8 cellular contexts compared by ENCODE assay signal in genomic region chr10:93352638-93353383, GRCh38.
DNase-seq lines count a peak whose midpoint lies in the region; ATAC-seq and TF ChIP-seq lines count a peak whose summit lies in the region.

No MANE protein-coding gene starts in this region.

- ATAC-seq in GM23338 (peak; percentile 62), GM21717 (IDR thresholded peaks at IDR 0.05; ENCODE audit: unreplicated experiment) (no peak)
- no peak for ATAC-seq in activated T-cell treated with anti-CD3 and anti-CD28 coated beads, Interleukin-2, amount 50 U/mL, for 72 hours (replicated peaks in 1 of 2)

- no peak overlapping the region for H3K4me2 ChIP-seq in GM23338

- H3K27ac ChIP-seq in GM23338 (ENCODE audit: low read depth): no peak overlapping the region
- no peak overlapping the region for H3K27ac ChIP-seq in esophagus squamous epithelium

- TF ChIP-seq CTCF in BJ (IDR thresholded peaks at IDR 0.05; ENCODE audit: insufficient read depth, low read depth, low read length) (peak; percentile 55), GM23338 (conservative IDR thresholded peaks at IDR 0.05; ENCODE audit: low read depth in 2 of 2) (peak; percentile 56 to 93), esophagus squamous epithelium (IDR thresholded peaks at IDR 0.05) (peak in 5 of 6 experiments; percentile 44 to 78 (median 66))

- H3K79me2 ChIP-seq in GM23338 (replicated peaks; ENCODE audit: insufficient read depth): no peaks in the 10 kb centered on the region

- CTCF ChIA-PET in BJ (lab: Yijun Ruan, JAX): interaction anchor here (0.8 to 3.0 kb wide), 31 partner anchors 10 to 346 kb away, joined by 3 to 24 read pairs (median 5); partner anchors contain the start of genes CEP55, CYP26C1 and MYOF

- H3F3A ChIP-seq in GM23338 (replicated peaks; ENCODE audit: low read depth): no peaks in the 10 kb centered on the region

- H3K27me3 Mint-ChIP-seq in GM23338 (ENCODE audit: insufficient read depth, low read depth, poor library complexity): no peaks in the 10 kb centered on the region
- H3K27me3 Mint-ChIP-seq in activated T-cell treated with anti-CD3 and anti-CD28 coated beads, Interleukin-2, amount 50 U/mL, for 72 hours (ENCODE audit: low read depth): no peaks in the 10 kb centered on the region

- H3K4me3 ChIP-seq in BJ (ENCODE audit: low read depth, low read length): no peak overlapping the region
- no peak overlapping the region for H3K4me3 ChIP-seq in GM23338
- no peak overlapping the region for H3K4me3 ChIP-seq in esophagus squamous epithelium

- no peak overlapping the region for H3K4me3 Mint-ChIP-seq in GM23338
- H3K4me3 Mint-ChIP-seq in activated T-cell treated with anti-CD3 and anti-CD28 coated beads, Interleukin-2, amount 50 U/mL, for 72 hours: no peak overlapping the region

- no peaks in the 10 kb centered on the region for H4K20me1 ChIP-seq in GM23338 (replicated peaks; ENCODE audit: insufficient read depth)

- H3K4me1 ChIP-seq in GM23338 (ENCODE audit: insufficient read depth): 0 out of 2 replicates have a peak, but pooled peaks cover 3% of the 10 kb centered on the region
- H3K4me1 ChIP-seq in esophagus squamous epithelium: no peaks in the 10 kb centered on the region

- no peaks in the 10 kb centered on the region; the same call in 2 of the 3 replicates for H3K9me3 Mint-ChIP-seq in GM23338
- no peaks in the 10 kb centered on the region for H3K9me3 Mint-ChIP-seq in activated T-cell treated with anti-CD3 and anti-CD28 coated beads, Interleukin-2, amount 50 U/mL, for 72 hours

- no peaks in the 10 kb centered on the region for H3K9me3 ChIP-seq in esophagus squamous epithelium

- H3K4me1 Mint-ChIP-seq in GM23338: peaks cover 13% of the 10 kb centered on the region; the same call in 2 of the 3 replicates
- H3K4me1 Mint-ChIP-seq in activated T-cell treated with anti-CD3 and anti-CD28 coated beads, Interleukin-2, amount 50 U/mL, for 72 hours (ENCODE audit: low read depth): peaks cover 3% of the 10 kb centered on the region

- peak overlapping the region; percentile 1; the same call in 1 of the 2 replicates for H2AFZ ChIP-seq in GM23338

- no peaks in the 10 kb centered on the region for H3K36me3 Mint-ChIP-seq in GM23338 (ENCODE audit: low read depth)
- peaks cover 2 to 22% of the 10 kb centered on the region in 2 donors for H3K36me3 Mint-ChIP-seq in activated T-cell treated with anti-CD3 and anti-CD28 coated beads, Interleukin-2, amount 50 U/mL, for 72 hours (ENCODE audit: insufficient read depth in 2 of 2)

- POLR2A ChIA-PET in BJ (lab: Charles Lee): interaction anchor here (0.6 kb wide), 1 partner anchor 346 kb away, joined by 3 read pairs; no protein-coding TSS in a partner anchor

- H3K27me3 ChIP-seq in BJ (ENCODE audit: control insufficient read depth, insufficient read depth, low read length) (no peaks in the 10 kb centered on the region), GM23338 (ENCODE audit: insufficient read depth) (no peaks in the 10 kb centered on the region), esophagus squamous epithelium (no peaks in the 10 kb centered on the region)

- intact Hi-C loops in esophagus squamous epithelium (cut with DNase I): no loop called here

- WGBS in esophagus squamous epithelium, 2 donors: 57 to 66% methylated on average over 5 of the region's 6 CpGs

- TF ChIP-seq POLR2A in esophagus squamous epithelium (IDR thresholded peaks at IDR 0.05): no peak

- H3K9me2 ChIP-seq in GM23338 (ENCODE audit: insufficient read depth): no peaks in the 10 kb centered on the region

- peaks cover 44% of the 10 kb centered on the region for H3K36me3 ChIP-seq in BJ (ENCODE audit: control insufficient read depth, insufficient read depth, low read length)
- H3K36me3 ChIP-seq in GM23338 (ENCODE audit: insufficient read depth): no peaks in the 10 kb centered on the region
- H3K36me3 ChIP-seq in esophagus squamous epithelium: peaks cover 23 to 100% (median 70%) of the 10 kb centered on the region in 3 donors

- H3K27ac Mint-ChIP-seq in GM23338: no peak overlapping the region
- no peak overlapping the region for H3K27ac Mint-ChIP-seq in activated T-cell treated with anti-CD3 and anti-CD28 coated beads, Interleukin-2, amount 50 U/mL, for 72 hours

- DNase-seq in BJ (ENCODE audit: low read depth) (no peak), GM23338 (ENCODE audit: low spot score) (peak; percentile 77), RKO (ENCODE audit: low spot score) (peak; percentile 64), esophagus squamous epithelium (lab: John Stamatoyannopoulos, UW) (no peak), pons (ENCODE audit: low spot score) (peak; percentile 49), nucleus accumbens (lab: John Stamatoyannopoulos, UW) (no peak)
- DNase-seq in activated T-cell treated with anti-CD3 and anti-CD28 coated beads, Interleukin-2, amount 50 U/mL, for 72 hours: no peak

TF ChIP-seq in GM23338, 12 proteins besides CTCF, POLR2A, EP300 and RAD21 (continues in another document):
- TF ChIP-seq, protein P1, sequence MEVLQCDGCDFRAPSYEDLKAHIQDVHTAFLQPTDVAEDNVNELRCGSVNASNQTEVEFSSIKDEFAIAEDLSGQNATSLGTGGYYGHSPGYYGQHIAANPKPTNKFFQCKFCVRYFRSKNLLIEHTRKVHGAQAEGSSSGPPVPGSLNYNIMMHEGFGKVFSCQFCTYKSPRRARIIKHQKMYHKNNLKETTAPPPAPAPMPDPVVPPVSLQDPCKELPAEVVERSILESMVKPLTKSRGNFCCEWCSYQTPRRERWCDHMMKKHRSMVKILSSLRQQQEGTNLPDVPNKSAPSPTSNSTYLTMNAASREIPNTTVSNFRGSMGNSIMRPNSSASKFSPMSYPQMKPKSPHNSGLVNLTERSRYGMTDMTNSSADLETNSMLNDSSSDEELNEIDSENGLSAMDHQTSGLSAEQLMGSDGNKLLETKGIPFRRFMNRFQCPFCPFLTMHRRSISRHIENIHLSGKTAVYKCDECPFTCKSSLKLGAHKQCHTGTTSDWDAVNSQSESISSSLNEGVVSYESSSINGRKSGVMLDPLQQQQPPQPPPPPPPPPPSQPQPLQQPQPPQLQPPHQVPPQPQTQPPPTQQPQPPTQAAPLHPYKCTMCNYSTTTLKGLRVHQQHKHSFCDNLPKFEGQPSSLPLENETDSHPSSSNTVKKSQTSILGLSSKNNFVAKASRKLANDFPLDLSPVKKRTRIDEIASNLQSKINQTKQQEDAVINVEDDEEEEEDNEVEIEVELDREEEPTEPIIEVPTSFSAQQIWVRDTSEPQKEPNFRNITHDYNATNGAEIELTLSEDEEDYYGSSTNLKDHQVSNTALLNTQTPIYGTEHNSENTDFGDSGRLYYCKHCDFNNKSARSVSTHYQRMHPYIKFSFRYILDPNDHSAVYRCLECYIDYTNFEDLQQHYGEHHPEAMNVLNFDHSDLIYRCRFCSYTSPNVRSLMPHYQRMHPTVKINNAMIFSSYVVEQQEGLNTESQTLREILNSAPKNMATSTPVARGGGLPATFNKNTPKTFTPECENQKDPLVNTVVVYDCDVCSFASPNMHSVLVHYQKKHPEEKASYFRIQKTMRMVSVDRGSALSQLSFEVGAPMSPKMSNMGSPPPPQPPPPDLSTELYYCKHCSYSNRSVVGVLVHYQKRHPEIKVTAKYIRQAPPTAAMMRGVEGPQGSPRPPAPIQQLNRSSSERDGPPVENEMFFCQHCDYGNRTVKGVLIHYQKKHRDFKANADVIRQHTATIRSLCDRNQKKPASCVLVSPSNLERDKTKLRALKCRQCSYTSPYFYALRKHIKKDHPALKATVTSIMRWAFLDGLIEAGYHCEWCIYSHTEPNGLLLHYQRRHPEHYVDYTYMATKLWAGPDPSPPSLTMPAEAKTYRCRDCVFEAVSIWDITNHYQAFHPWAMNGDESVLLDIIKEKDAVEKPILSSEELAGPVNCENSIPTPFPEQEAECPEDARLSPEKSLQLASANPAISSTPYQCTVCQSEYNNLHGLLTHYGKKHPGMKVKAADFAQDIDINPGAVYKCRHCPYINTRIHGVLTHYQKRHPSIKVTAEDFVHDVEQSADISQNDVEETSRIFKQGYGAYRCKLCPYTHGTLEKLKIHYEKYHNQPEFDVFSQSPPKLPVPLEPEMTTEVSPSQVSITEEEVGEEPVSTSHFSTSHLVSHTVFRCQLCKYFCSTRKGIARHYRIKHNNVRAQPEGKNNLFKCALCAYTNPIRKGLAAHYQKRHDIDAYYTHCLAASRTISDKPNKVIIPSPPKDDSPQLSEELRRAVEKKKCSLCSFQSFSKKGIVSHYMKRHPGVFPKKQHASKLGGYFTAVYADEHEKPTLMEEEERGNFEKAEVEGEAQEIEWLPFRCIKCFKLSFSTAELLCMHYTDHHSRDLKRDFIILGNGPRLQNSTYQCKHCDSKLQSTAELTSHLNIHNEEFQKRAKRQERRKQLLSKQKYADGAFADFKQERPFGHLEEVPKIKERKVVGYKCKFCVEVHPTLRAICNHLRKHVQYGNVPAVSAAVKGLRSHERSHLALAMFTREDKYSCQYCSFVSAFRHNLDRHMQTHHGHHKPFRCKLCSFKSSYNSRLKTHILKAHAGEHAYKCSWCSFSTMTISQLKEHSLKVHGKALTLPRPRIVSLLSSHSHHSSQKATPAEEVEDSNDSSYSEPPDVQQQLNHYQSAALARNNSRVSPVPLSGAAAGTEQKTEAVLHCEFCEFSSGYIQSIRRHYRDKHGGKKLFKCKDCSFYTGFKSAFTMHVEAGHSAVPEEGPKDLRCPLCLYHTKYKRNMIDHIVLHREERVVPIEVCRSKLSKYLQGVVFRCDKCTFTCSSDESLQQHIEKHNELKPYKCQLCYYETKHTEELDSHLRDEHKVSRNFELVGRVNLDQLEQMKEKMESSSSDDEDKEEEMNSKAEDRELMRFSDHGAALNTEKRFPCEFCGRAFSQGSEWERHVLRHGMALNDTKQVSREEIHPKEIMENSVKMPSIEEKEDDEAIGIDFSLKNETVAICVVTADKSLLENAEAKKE (CRISPR knock-in tag; IDR thresholded peaks at IDR 0.05): no peak
- TF ChIP-seq POLR2AphosphoS5 (IDR thresholded peaks at IDR 0.05; ENCODE audit: low read depth): no peak
- no peak for TF ChIP-seq EZH2phosphoT487 (IDR thresholded peaks at IDR 0.05; ENCODE audit: unreplicated experiment)
- TF ChIP-seq ZNF331 (CRISPR knock-in tag; IDR thresholded peaks at IDR 0.05; ENCODE audit: low read depth): no peak
- TF ChIP-seq JUNB (IDR thresholded peaks at IDR 0.05; ENCODE audit: unreplicated experiment): no peak
- TF ChIP-seq CREB1 (CRISPR knock-in tag; IDR thresholded peaks at IDR 0.05; ENCODE audit: low read depth): no peak
- TF ChIP-seq ETS1 (IDR thresholded peaks at IDR 0.05): no peak

Comparison
In these comparisons a context has a peak if more than half of its experiments do, and no peak if none do; other contexts are left out.
1. DNase-seq: peak in GM23338 (single experiment), RKO (single experiment) and pons (single experiment); none in BJ (single experiment), esophagus squamous epithelium (single experiment), nucleus accumbens (0 of 56) and activated T-cell treated with anti-CD3 and anti-CD28 coated beads, Interleukin-2, amount 50 U/mL, for 72 hours (0 of 2).
2. Peak in every context shown above with its lines, with median percentiles within 50 percentile points of each other: CTCF ChIP-seq.